ENCODE assay signal across 18 cellular contexts in genomic region chr19:45772130-45772880, GRCh38. TPM values are rescaled to one million over a fixed set of nuclear protein-coding genes. Genes with fewer than 3 reads are reported as not detected.
A peak's percentile ranks its signal among the peaks of the same experiment; 100 is the strongest.
DNase-seq lines count a peak whose midpoint lies in the region; ATAC-seq, FAIRE-seq and TF ChIP-seq lines count a peak whose summit lies in the region.
"Had no signal": no experiment of that assay in that cellular context is flagged by ENCODE, and none has a peak within 500 bp of the region (broad histone marks: within the 10 kb centered on the region; RNA-seq: fewer than 3 reads in every experiment).

No MANE protein-coding gene starts in this region.

- H3K4me3 ChIP-seq in PC-9: no peak overlapping the region
- H3K4me3 ChIP-seq in small intestine (ENCODE audit: low read depth in 1 of 2, low read length in 2 of 2): peak overlapping the region in 1 of 2 donors; percentile 45

- peak overlapping the region; percentile 29 for H3K27ac Mint-ChIP-seq in glutamatergic neuron (ENCODE audit: unreplicated experiment)
- H3K27ac Mint-ChIP-seq in effector memory CD8-positive, alpha-beta T cell: peak overlapping the region in 1 of 2 donors; percentile 67
- H3K27ac Mint-ChIP-seq: activated CD4-positive, alpha-beta T cell treated with anti-CD3 and anti-CD28 coated beads, Interleukin-2, amount 10 ng/mL, durations not matched to agents 7 days and 5 days had no signal

- no TSS peak for BruUV-seq in PC-9 (replicated peaks; lab: Mats Ljungman, UMichigan)

- no peaks in the 10 kb centered on the region for H3K27me3 ChIP-seq in PC-9 (ENCODE audit: insufficient read depth, low read depth)
- no peaks in the 10 kb centered on the region for H3K27me3 ChIP-seq in small intestine (ENCODE audit: control insufficient read depth in 2 of 2, insufficient read depth in 2 of 2, low read length in 2 of 2)
- H3K27me3 ChIP-seq in foreskin keratinocyte: no peaks in the 10 kb centered on the region

- H2AFZ ChIP-seq in PC-9: no peak overlapping the region

- no peaks in the 10 kb centered on the region for H3K36me3 Mint-ChIP-seq in glutamatergic neuron (ENCODE audit: unreplicated experiment)
- H3K36me3 Mint-ChIP-seq in effector memory CD8-positive, alpha-beta T cell (ENCODE audit: insufficient read depth): peaks cover 24% of the 10 kb centered on the region

- 19 to 57% (median 31%) methylated on average over 14 of the region's 14 CpGs for WGBS in small intestine, 3 donors

- DNase-seq in SIG-M5 treated with dmso at 0.1 percent for 504 hours (lab: John Stamatoyannopoulos, UW; ENCODE audit: unreplicated experiment): peak; percentile 31
- DNase-seq in SIG-M5 (lab: John Stamatoyannopoulos, UW): no peak
- DNase-seq in PC-9: peak in 1 of 2 experiments; percentile 51
- DNase-seq in glutamatergic neuron: no peak
- DNase-seq in small intestine: peak; percentile 86
- no peak for DNase-seq in effector memory CD8-positive, alpha-beta T cell
- no peak for DNase-seq in foreskin keratinocyte
- no peak for DNase-seq in anterior cingulate cortex (lab: John Stamatoyannopoulos, UW)
- DNase-seq: activated CD4-positive, alpha-beta T cell treated with anti-CD3 and anti-CD28 coated beads, Interleukin-2, amount 10 ng/mL, durations not matched to agents 7 days and 5 days; activated T-cell treated with anti-CD3 and anti-CD28 coated beads, Interleukin-2, amount 50 U/mL, for 48 hours; DMS153; NCI-H1048; NCI-H345; stimulated activated CD4-positive, alpha-beta T cell treated with anti-CD3 and anti-CD28 coated beads, Interleukin-15, amount 100 ng/mL, for 24 hours had no signal

- no peak for ATAC-seq in effector memory CD8-positive, alpha-beta T cell (replicated peaks)
- ATAC-seq in foreskin keratinocyte: no peak
- ATAC-seq: left colon had no signal

- H3K36me3 ChIP-seq in PC-9 (ENCODE audit: low read depth) (peaks cover 16% of the 10 kb centered on the region; the same call in 1 of the 2 replicates), small intestine (ENCODE audit: control insufficient read depth in 2 of 2, insufficient read depth in 2 of 2, low read length in 2 of 2) (no peaks in the 10 kb centered on the region)

- H3K4me2 ChIP-seq in PC-9: no peak overlapping the region

- no peak for FAIRE-seq in small intestine (lab: Jason Lieb, UNC)
- FAIRE-seq: endometrium had no signal

- intact Hi-C loops in PC-9 (cut with micrococcal nuclease; ENCODE audit: unreplicated experiment): no loop called here

- peak overlapping the region; percentile 39 for H3K4me3 Mint-ChIP-seq in glutamatergic neuron (ENCODE audit: unreplicated experiment)
- H3K4me3 Mint-ChIP-seq in effector memory CD8-positive, alpha-beta T cell: peak overlapping the region in 1 of 2 donors; percentile 19
- H3K4me3 Mint-ChIP-seq: activated CD4-positive, alpha-beta T cell treated with anti-CD3 and anti-CD28 coated beads, Interleukin-2, amount 10 ng/mL, durations not matched to agents 7 days and 5 days had no signal

- TF ChIP-seq CTCF in PC-9 (conservative IDR thresholded peaks at IDR 0.05) (no peak), glutamatergic neuron (IDR thresholded peaks at IDR 0.05; ENCODE audit: partially characterized antibody, unreplicated experiment) (no peak), foreskin keratinocyte (conservative IDR thresholded peaks at IDR 0.05) (no peak)

- peaks cover 4% of the 10 kb centered on the region; the same call in 1 of the 2 replicates for H4K20me1 ChIP-seq in PC-9 (ENCODE audit: insufficient read depth)

- CTCF ChIA-PET in PC-9 (lab: Charles Lee): no interaction called here

- H3K79me2 ChIP-seq in PC-9 (ENCODE audit: low read depth): no peaks in the 10 kb centered on the region

- H3K9me3 Mint-ChIP-seq in glutamatergic neuron (ENCODE audit: unreplicated experiment): peaks cover 18% of the 10 kb centered on the region
- no peaks in the 10 kb centered on the region for H3K9me3 Mint-ChIP-seq in effector memory CD8-positive, alpha-beta T cell
- H3K9me3 Mint-ChIP-seq: activated CD4-positive, alpha-beta T cell treated with anti-CD3 and anti-CD28 coated beads, Interleukin-2, amount 10 ng/mL, durations not matched to agents 7 days and 5 days had no signal

- H3K9me3 ChIP-seq in PC-9 (ENCODE audit: insufficient read depth, low read depth): no peaks in the 10 kb centered on the region
- no peaks in the 10 kb centered on the region for H3K9me3 ChIP-seq in small intestine (ENCODE audit: control insufficient read depth, low read depth)

- POLR2A ChIA-PET in PC-9 (lab: Charles Lee; ENCODE audit: unreplicated experiment): interaction anchor here (0.6 to 1.0 kb wide), 5 partner anchors 11 to 95 kb away, joined by 3 to 5 read pairs (median 4); no protein-coding TSS in a partner anchor

- no peaks in the 10 kb centered on the region for H3K9me2 ChIP-seq in PC-9 (ENCODE audit: insufficient read depth)

- H3K4me1 Mint-ChIP-seq in glutamatergic neuron (ENCODE audit: low read depth, unreplicated experiment): peaks cover 2% of the 10 kb centered on the region
- peaks cover 12 to 24% of the 10 kb centered on the region in 2 donors for H3K4me1 Mint-ChIP-seq in effector memory CD8-positive, alpha-beta T cell (ENCODE audit: low read depth in 2 of 2)

- peaks cover 74% of the 10 kb centered on the region; the same call in 1 of the 2 replicates for H3F3A ChIP-seq in PC-9 (ENCODE audit: insufficient read depth, low read depth)

- H3K27me3 Mint-ChIP-seq in glutamatergic neuron (ENCODE audit: unreplicated experiment): peaks cover 22% of the 10 kb centered on the region
- peaks cover 0 to 5% of the 10 kb centered on the region in 2 donors for H3K27me3 Mint-ChIP-seq in effector memory CD8-positive, alpha-beta T cell

- H3K27ac ChIP-seq in PC-9 (peak overlapping the region; percentile 24; the same call in 1 of the 2 replicates), small intestine (ENCODE audit: low read depth in 1 of 2, low read length in 1 of 2) (peak overlapping the region; percentile 63 to 69), foreskin keratinocyte (no peak overlapping the region)

- H3K4me1 ChIP-seq in PC-9 (replicated peaks; ENCODE audit: insufficient read depth): peaks cover 7% of the 10 kb centered on the region; the same call in 1 of the 2 replicates
- H3K4me1 ChIP-seq in small intestine (ENCODE audit: control insufficient read depth in 2 of 2, insufficient read depth in 1 of 2, low read depth in 1 of 2, low read length in 1 of 2): peaks cover 3 to 11% of the 10 kb centered on the region in 2 donors
- no peaks in the 10 kb centered on the region for H3K4me1 ChIP-seq in foreskin keratinocyte

RNA-seq across cellular contexts. Expression of gene SIX5, which starts 3.3 kb away (rescaled TPM):
- 27.6 and 31.1 TPM in 2 replicates for total RNA-seq in PC-9 (2021)
- total RNA-seq in glutamatergic neuron (ENCODE audit: unreplicated experiment): 2.0 TPM
- 10 to 100 TPM in 1 of 3 donors, 1 to 10 TPM in 2; 1.6 to 12.4 (median 3.5) TPM for polyA plus RNA-seq in small intestine
- 5.4 and 7.8 TPM in 2 replicates for total RNA-seq in foreskin keratinocyte
- polyA plus RNA-seq in foreskin keratinocyte: 8.1 and 10.6 TPM in 2 replicates

RNA-seq across cellular contexts. Expression of gene DMPK, which starts 10.0 kb away (rescaled TPM):
- total RNA-seq in PC-9 (2021) (110 and 132 TPM in 2 replicates), glutamatergic neuron (ENCODE audit: unreplicated experiment) (107 TPM), foreskin keratinocyte (7.4 and 8.4 TPM in 2 replicates)
- polyA plus RNA-seq in small intestine (10 to 100 TPM; 12.7 to 42.2 (median 17.0) TPM), foreskin keratinocyte (8.0 and 9.8 TPM in 2 replicates)

RNA-seq across cellular contexts. Expression of gene DMWD, which starts 20.3 kb away (rescaled TPM):
- total RNA-seq in PC-9 (2021) (66.7 and 71.1 TPM in 2 replicates), glutamatergic neuron (ENCODE audit: unreplicated experiment) (123 TPM), foreskin keratinocyte (39.8 TPM in 2 replicates)
- polyA plus RNA-seq in small intestine (10 to 100 TPM in 1 of 3 donors, 1 to 10 TPM in 2; 4.6 to 20.9 (median 4.9) TPM), foreskin keratinocyte (26.4 and 27.7 TPM in 2 replicates)

RNA-seq across cellular contexts. Expression of gene MEIOSIN, which starts 39.1 kb away (rescaled TPM):
- total RNA-seq in PC-9 (2021) (not detected in 2 replicates), glutamatergic neuron (ENCODE audit: unreplicated experiment) (not detected), foreskin keratinocyte (not detected in 2 replicates)
- polyA plus RNA-seq in small intestine (not detected), foreskin keratinocyte (not detected in 2 replicates)
- total RNA-seq: activated CD4-positive, alpha-beta T cell treated with anti-CD3 and anti-CD28 coated beads, Interleukin-2, amount 10 ng/mL, durations not matched to agents 7 days and 5 days; left colon; T-helper 2 cell treated with Interferon-gamma antibody and Interleukin-4, amounts not matched to agents 100 ng/mL and 5 ng/mL, for 36 hours; urinary bladder had no signal
- polyA plus RNA-seq: urinary bladder had no signal

RNA-seq across cellular contexts. Expression of gene FBXO46, which starts 41.6 kb away (rescaled TPM):
- total RNA-seq in PC-9 (2021) (33.3 and 45.5 TPM in 2 replicates), glutamatergic neuron (ENCODE audit: unreplicated experiment) (20.4 TPM), foreskin keratinocyte (8.0 and 8.4 TPM in 2 replicates)
- polyA plus RNA-seq in small intestine (1 to 10 TPM; 5.4 to 9.6 (median 9.0) TPM), foreskin keratinocyte (5.4 and 5.6 TPM in 2 replicates)

Comparison
In these comparisons a context has a peak if more than half of its experiments do, and no peak if none do; other contexts are left out.
1. DNase-seq: peak in SIG-M5 treated with dmso at 0.1 percent for 504 hours (single experiment) and small intestine (single experiment); none in SIG-M5 (single experiment), glutamatergic neuron (single experiment), effector memory CD8-positive, alpha-beta T cell (0 of 3), foreskin keratinocyte (0 of 2) and anterior cingulate cortex (0 of 58).
2. RNA of gene DMPK, which starts 10.0 kb away (total RNA-seq): 110 to 132 TPM in PC-9 and 107 TPM in glutamatergic neuron (single experiment); 7.4 to 8.4 TPM in foreskin keratinocyte; every median in the first group is over 10 times any median in the second.